ENCODE assay signal across 8 cellular contexts in the genomic region with DNA sequence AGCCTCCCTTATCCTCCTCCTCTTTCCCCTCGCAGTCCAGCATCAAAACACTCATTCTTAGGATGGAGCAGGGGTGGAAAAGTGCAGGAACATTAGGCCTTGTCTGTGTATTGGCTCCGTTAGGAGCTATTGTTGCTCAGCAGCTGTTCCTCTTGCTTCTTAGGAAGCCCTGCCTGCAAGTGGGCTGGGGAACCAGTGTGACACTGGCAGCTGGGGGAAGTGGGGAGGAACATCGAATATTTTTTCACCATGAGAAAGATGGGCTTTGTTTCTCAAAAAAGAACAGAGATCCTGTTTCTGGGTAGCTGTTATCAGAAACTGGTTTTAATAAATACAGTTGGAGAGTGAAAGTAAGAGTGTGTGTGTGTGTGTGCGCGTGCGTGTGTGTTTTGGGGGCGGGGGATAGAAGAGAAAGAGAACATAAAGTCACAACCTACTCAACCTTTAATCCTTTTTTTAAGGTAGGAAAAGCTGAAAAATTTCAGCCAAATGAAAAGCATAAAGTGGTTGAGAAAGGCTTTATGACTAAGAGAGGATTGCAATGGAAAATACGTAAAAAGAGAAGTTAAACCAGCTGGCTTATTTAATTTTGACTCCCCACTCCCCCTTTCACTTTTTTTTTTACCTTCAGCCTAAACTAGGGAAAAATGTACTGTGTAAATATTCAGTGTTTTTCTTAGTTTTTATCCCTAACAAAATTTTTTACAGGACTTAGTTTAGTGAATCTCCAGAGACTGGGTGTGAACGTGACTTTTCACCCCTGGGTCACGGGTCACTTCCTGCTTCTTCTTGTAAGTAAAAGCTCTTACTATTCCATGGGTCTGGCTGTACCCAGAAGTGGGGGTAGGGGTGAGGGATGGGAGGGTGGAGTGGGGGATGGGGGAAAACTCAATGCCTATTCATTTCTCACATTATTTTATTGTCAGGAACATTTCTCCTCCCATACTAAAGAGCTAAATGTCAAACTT.
DNase-seq lines count a peak whose midpoint lies in the region; ATAC-seq and TF ChIP-seq lines count a peak whose summit lies in the region.

No MANE protein-coding gene starts in this region.

- TF ChIP-seq CTCF in GM10266 (IDR thresholded peaks at IDR 0.05; ENCODE audit: control insufficient read depth, insufficient read depth, low read depth, missing control alignments) = no peak

- H3K27ac Mint-ChIP-seq in activated CD4-positive, alpha-beta T cell treated with anti-CD3 and anti-CD28 coated beads for 36 hours = peak overlapping the region; percentile 99

- H3K27me3 Mint-ChIP-seq in activated CD4-positive, alpha-beta T cell treated with anti-CD3 and anti-CD28 coated beads for 36 hours = no peaks in the 10 kb centered on the region

- peaks cover 7% of the 10 kb centered on the region for H3K9me3 Mint-ChIP-seq in activated CD4-positive, alpha-beta T cell treated with anti-CD3 and anti-CD28 coated beads for 36 hours (ENCODE audit: low read depth)

- ATAC-seq in HG03175 (IDR thresholded peaks at IDR 0.05; ENCODE audit: unreplicated experiment) = peak; percentile 18
- peak; percentile 56 for ATAC-seq in activated CD4-positive, alpha-beta T cell treated with anti-CD3 and anti-CD28 coated beads for 36 hours
- ATAC-seq in stimulated activated naive CD8-positive, alpha-beta T cell treated with anti-CD3 and anti-CD28 coated beads, Interleukin-15, Interleukin-2, amounts not matched to agents 100 U/mL and 50 U/mL, for 24 hours = peak; percentile 64
- ATAC-seq in GM21367 (IDR thresholded peaks at IDR 0.05; ENCODE audit: unreplicated experiment) = no peak

- POLR2A ChIA-PET in activated CD4-positive, alpha-beta T cell treated with anti-CD3 and anti-CD28 coated beads for 36 hours (lab: Charles Lee) = interaction anchor here (0.6 to 1.3 kb wide), 11 partner anchors 33 to 923 kb away, joined by 3 to 7 read pairs (median 3); a partner anchor contains a TSS

- peak overlapping the region; percentile 72 for H3K4me3 Mint-ChIP-seq in activated CD4-positive, alpha-beta T cell treated with anti-CD3 and anti-CD28 coated beads for 36 hours

- peaks cover 50% of the 10 kb centered on the region for H3K4me1 Mint-ChIP-seq in activated CD4-positive, alpha-beta T cell treated with anti-CD3 and anti-CD28 coated beads for 36 hours

- DNase-seq in GM10266 (ENCODE audit: extremely low spot score) = peak; percentile 37
- peak; percentile 77 for DNase-seq in activated CD4-positive, alpha-beta T cell treated with anti-CD3 and anti-CD28 coated beads for 36 hours
- DNase-seq in ecto neural progenitor cell (ENCODE audit: low spot score) = peak; percentile 61
- peak; percentile 94 for DNase-seq in myocyte (ENCODE audit: low read depth)
- DNase-seq in stimulated activated naive CD8-positive, alpha-beta T cell treated with anti-CD3 and anti-CD28 coated beads, Interleukin-15, Interleukin-2, amounts not matched to agents 100 U/mL and 50 U/mL, for 24 hours = peak; percentile 58
- DNase-seq in epidermal melanocyte (ENCODE audit: insufficient read length, low spot score) = no peak

- peaks cover 3% of the 10 kb centered on the region for H3K36me3 Mint-ChIP-seq in activated CD4-positive, alpha-beta T cell treated with anti-CD3 and anti-CD28 coated beads for 36 hours (ENCODE audit: low read depth)

- CTCF ChIA-PET in activated CD4-positive, alpha-beta T cell treated with anti-CD3 and anti-CD28 coated beads for 36 hours (lab: Charles Lee) = interaction anchor here (0.6 to 5.6 kb wide), 15 partner anchors 10 to 488 kb away, joined by 3 to 50 read pairs (median 4); no protein-coding TSS in a partner anchor

- intact Hi-C loops in activated CD4-positive, alpha-beta T cell treated with anti-CD3 and anti-CD28 coated beads for 36 hours (cut with DNase I, micrococcal nuclease) = loop anchor here (1.0 to 10.0 kb wide), 9 partner anchors 34 to 731 kb away; a partner anchor contains a TSS
